15 cellular contexts compared by ENCODE assay signal in genomic region chr6:12068899-12069557, GRCh38.
"Had no signal": no experiment of that assay in that cellular context is flagged by ENCODE, and none has a peak within 500 bp of the region (broad histone marks: within the 10 kb centered on the region; RNA-seq: fewer than 3 reads in every experiment).

No MANE protein-coding gene starts in this region.

- ATAC-seq: natural killer cell; right cardiac atrium; stimulated activated naive B cell treated with anti-CD40 and anti-IgM and Interleukin-4, amounts not matched to agents 10 μg/mL and 1 μg/mL and 100 μg/mL, for 72 hours had no signal

- H3K4me3 ChIP-seq: esophagus squamous epithelium, spleen had no signal

- H3K27ac ChIP-seq: brain microvascular endothelial cell, spleen had no signal

- FAIRE-seq: TTC549 had no signal

- DNase-seq: activated CD4-positive, alpha-beta T cell treated with anti-CD3 and anti-CD28 coated beads, Interleukin-2, amount 10 ng/mL, durations not matched to agents 7 days and 5 days; activated CD4-positive, CD25-positive, alpha-beta regulatory T cell; activated effector memory CD4-positive, alpha-beta T cell treated with anti-CD3 and anti-CD28 coated beads, Interleukin-2, amount 50 U/mL, for 16 hours; activated naive CD8-positive, alpha-beta T cell treated with anti-CD3 and anti-CD28 coated beads for 36 hours; brain microvascular endothelial cell; cerebellar nuclear complex; endodermal cell; esophagus squamous epithelium; foreskin fibroblast; natural killer cell; right cardiac atrium; spleen; stimulated activated CD4-positive, alpha-beta T cell treated with anti-CD3 and anti-CD28 coated beads, Interleukin-1b, Interleukin-23, amount 100 ng/mL, for 48 hours; stimulated activated naive B cell treated with anti-CD40 and anti-IgM and Interleukin-4, amounts not matched to agents 10 μg/mL and 1 μg/mL and 100 μg/mL, for 72 hours had no signal
